In genomic region chr12:27304856-27305255, GRCh38 we compare ENCODE assay signal across 14 cellular contexts. TPM values are rescaled to one million over a fixed set of nuclear protein-coding genes. Genes with fewer than 3 reads are reported as not detected.
"Had no signal": no experiment of that assay in that cellular context is flagged by ENCODE, and none has a peak within 500 bp of the region (broad histone marks: within the 10 kb centered on the region; RNA-seq: fewer than 3 reads in every experiment).

No MANE protein-coding gene starts in this region.

- ATAC-seq: esophagus mucosa; left cardiac atrium; naive thymus-derived CD4-positive, alpha-beta T cell; T-helper 17 cell had no signal

- DNase-seq: activated CD4-positive, alpha-beta T cell treated with anti-CD3 and anti-CD28 coated beads for 1 hour; activated CD4-positive, alpha-beta T cell treated with anti-CD3 and anti-CD28 coated beads, Interleukin-2, amount 50 U/mL, for 48 hours; activated gamma-delta T cell treated with Interleukin-2 at 50 U/mL for 16 hours; activated naive CD8-positive, alpha-beta T cell treated with anti-CD3 and anti-CD28 coated beads for 36 hours; activated T-cell treated with anti-CD3 and anti-CD28 coated beads, Interleukin-2, amount 50 U/mL, for 48 hours; dermis blood vessel endothelial cell; left cardiac atrium; naive thymus-derived CD4-positive, alpha-beta T cell; posterior cingulate gyrus; small intestine; T-helper 17 cell had no signal

- H3K9me3 ChIP-seq: right atrium auricular region had no signal

- H3K27me3 ChIP-seq: right atrium auricular region had no signal

- H3K4me3 ChIP-seq: lung, right atrium auricular region had no signal

RNA-seq across cellular contexts. Expression of gene BMAL2, which starts 27.8 kb away (rescaled TPM):
- polyA plus RNA-seq: naive thymus-derived CD4-positive, alpha-beta T cell had no signal
